In genomic region chr16:57795431-57795878, GRCh38 we compare ENCODE assay signal across 8 cellular contexts. TPM values are rescaled to one million over a fixed set of nuclear protein-coding genes. Genes with fewer than 3 reads are reported as not detected.
DNase-seq lines count a peak whose midpoint lies in the region; ATAC-seq and TF ChIP-seq lines count a peak whose summit lies in the region.

No MANE protein-coding gene starts in this region.

- no peak overlapping the region for H3K9ac ChIP-seq in BLaER1

- TF ChIP-seq CTCF in GM13977 (IDR thresholded peaks at IDR 0.05; ENCODE audit: extremely low read depth, insufficient read depth, missing control alignments) (peak; percentile 57), WERI-Rb-1 (IDR thresholded peaks at IDR 0.05; ENCODE audit: low read depth, low read length) (peak; percentile 73), fibroblast of the aortic adventitia (IDR thresholded peaks at IDR 0.05; ENCODE audit: insufficient read depth, low read length) (peak; percentile 48), gastrocnemius medialis (IDR thresholded peaks at IDR 0.05 in 4 of 5, conservative IDR thresholded peaks at IDR 0.05 in 1 of 5) (peak in 4 of 5 experiments; percentile 43 to 57 (median 44))

- intact Hi-C loops in gastrocnemius medialis (cut with DNase I; ENCODE audit: low total_unique reads) (no loop called here), posterior vena cava (cut with DNase I) (loop anchor here in 1 of 2 donors (10.0 kb wide), 1 partner anchor 329 kb away; the partner anchor contains the start of gene CFAP20)

- H4K20me1 ChIP-seq in BLaER1 = no peaks in the 10 kb centered on the region

- H3K27me3 ChIP-seq in BLaER1 (no peaks in the 10 kb centered on the region), WERI-Rb-1 (ENCODE audit: insufficient read depth, low read depth, severe bottlenecking) (no peaks in the 10 kb centered on the region), gastrocnemius medialis (no peaks in the 10 kb centered on the region)

- H3K4me1 ChIP-seq in BLaER1 (peaks cover 68% of the 10 kb centered on the region), gastrocnemius medialis (peaks cover 44 to 56% of the 10 kb centered on the region in 2 donors)

- H3K4me3 ChIP-seq in BLaER1 (no peak overlapping the region), WERI-Rb-1 (ENCODE audit: low read depth, low read length) (no peak overlapping the region), fibroblast of the aortic adventitia (ENCODE audit: low read depth, low read length) (no peak overlapping the region), gastrocnemius medialis (no peak overlapping the region)

- peak overlapping the region; percentile 37; the same call in 1 of the 2 replicates for H3K27ac ChIP-seq in BLaER1
- H3K27ac ChIP-seq in WERI-Rb-1 = no peak overlapping the region
- peak overlapping the region in 3 of 4 donors; percentile 57 to 90 (median 75) for H3K27ac ChIP-seq in gastrocnemius medialis

- H3K36me3 ChIP-seq in BLaER1 = peaks cover 10% of the 10 kb centered on the region; the same call in 1 of the 2 replicates
- no peaks in the 10 kb centered on the region for H3K36me3 ChIP-seq in WERI-Rb-1
- no peaks in the 10 kb centered on the region for H3K36me3 ChIP-seq in gastrocnemius medialis

- no peaks in the 10 kb centered on the region for H3K9me3 ChIP-seq in BLaER1
- H3K9me3 ChIP-seq in WERI-Rb-1 (ENCODE audit: severe bottlenecking) = no peaks in the 10 kb centered on the region
- no peaks in the 10 kb centered on the region for H3K9me3 ChIP-seq in gastrocnemius medialis

- no peak for TF ChIP-seq POLR2A in gastrocnemius medialis (IDR thresholded peaks at IDR 0.05)

- in situ Hi-C loops in GM13977 (cut with MboI; ENCODE audit: low pct_unique_long_range_greater_than_20kb, low sequenced_read_pairs, unreplicated experiment) (no loop called here), gastrocnemius medialis (cut with MboI; ENCODE audit: low sequenced_read_pairs in 4 of 4) (no loop called here)

- peak in 1 of 2 donors; percentile 36 for ATAC-seq in gastrocnemius medialis

- DNase-seq in GM13977 (ENCODE audit: low spot score) (peak; percentile 79), NCI-H2107 treated with DMSO at 0.1 percent for 48 hours (lab: John Stamatoyannopoulos, UW; ENCODE audit: unreplicated experiment) (peak; percentile 86), WERI-Rb-1 (peak; percentile 77), fibroblast of the aortic adventitia (ENCODE audit: low read depth) (peak; percentile 57), gastrocnemius medialis (peak; percentile 37 to 61), NK-92 (lab: John Stamatoyannopoulos, UW; ENCODE audit: unreplicated experiment) (no peak), posterior vena cava (ENCODE audit: low spot score) (no peak)

- H3K4me2 ChIP-seq in BLaER1 = 0 out of 2 replicates have a peak overlapping the region, but pooled peaks have one; percentile 25

RNA-seq across cellular contexts. Expression of gene KIFC3, which starts 6.8 kb away (rescaled TPM):
- 23.0 and 32.8 TPM in 2 replicates for total RNA-seq in fibroblast of the aortic adventitia (ENCODE audit: low replicate concordance)
- 10 to 100 TPM in 1 of 4 donors, 1 to 10 TPM in 3; 2.1 to 12.0 (median 3.2) TPM for total RNA-seq in gastrocnemius medialis
- total RNA-seq in posterior vena cava = 10 to 100 TPM; 63.9 to 67.7 TPM

RNA-seq across cellular contexts. Expression of gene KATNB1, which starts 59.9 kb away (rescaled TPM):
- total RNA-seq in fibroblast of the aortic adventitia (ENCODE audit: low replicate concordance) = 8.3 and 23.7 TPM in 2 replicates
- total RNA-seq in gastrocnemius medialis = 10 to 100 TPM; 10.7 to 18.0 (median 14.2) TPM
- 10 to 100 TPM in 1 of 2 donors, 1 to 10 TPM in 1; 9.1 to 12.8 TPM for total RNA-seq in posterior vena cava

Comparison
In these comparisons a context has a peak if more than half of its experiments do, and no peak if none do; other contexts are left out.
1. DNase-seq: peak in GM13977 (single experiment), NCI-H2107 treated with DMSO at 0.1 percent for 48 hours (single experiment), WERI-Rb-1 (single experiment), fibroblast of the aortic adventitia (single experiment) and gastrocnemius medialis (2 of 2); none in NK-92 (single experiment) and posterior vena cava (single experiment).
2. Peak in every context shown above with its lines, with median percentiles within 50 percentile points of each other: CTCF ChIP-seq.